Comparison of ENCODE assay signal across 14 cellular contexts in genomic region chr18:3283253-3283863, GRCh38. TPM values are rescaled to one million over a fixed set of nuclear protein-coding genes. Genes with fewer than 3 reads are reported as not detected.
DNase-seq lines count a peak whose midpoint lies in the region; ATAC-seq, FAIRE-seq and TF ChIP-seq lines count a peak whose summit lies in the region.
"Had no signal": no experiment of that assay in that cellular context is flagged by ENCODE, and none has a peak within 500 bp of the region (broad histone marks: within the 10 kb centered on the region; RNA-seq: fewer than 3 reads in every experiment).

No MANE protein-coding gene starts in this region.

- POLR2A ChIA-PET in HepG2 (lab: Yijun Ruan, JAX), result interaction anchor here (0.6 to 1.3 kb wide), 5 partner anchors 14 to 385 kb away, joined by 3 to 6 read pairs (median 3); no protein-coding TSS in a partner anchor

- H3K4me1 ChIP-seq in HepG2 (ENCODE audit: insufficient read depth, low read length) (peaks cover 32% of the 10 kb centered on the region), right lobe of liver (no peaks in the 10 kb centered on the region), trophoblast cell (ENCODE audit: control insufficient read depth in 1 of 2, insufficient read depth in 2 of 2, low read length in 2 of 2) (peaks cover 6 to 12% of the 10 kb centered on the region in 2 experiments)
- H3K4me1 ChIP-seq: Caco-2 had no signal

- H3K9ac ChIP-seq in HepG2 (ENCODE audit: insufficient read depth, low read depth, low read length) (no peak overlapping the region; the same call in 1 of the 2 replicates), trophoblast cell (ENCODE audit: low read length) (no peak overlapping the region)
- H3K9ac ChIP-seq: KMS-11 had no signal

- TF ChIP-seq CTCF in HepG2 (CRISPR knock-in tag; IDR thresholded peaks at IDR 0.05), result no peak
- TF ChIP-seq CTCF in right lobe of liver (IDR thresholded peaks at IDR 0.05), result no peak

- BruUV-seq in HepG2 (replicated peaks; lab: Mats Ljungman, UMichigan), result no TSS peak

- DNase-seq in HepG2 (ENCODE audit: low spot score), result no peak
- DNase-seq in right lobe of liver, result no peak
- peak; percentile 80 for DNase-seq in foreskin melanocyte
- DNase-seq in trophoblast cell, result no peak
- DNase-seq in kidney glomerular epithelial cell (lab: John Stamatoyannopoulos, UW), result no peak
- no peak for DNase-seq in activated gamma-delta T cell (lab: John Stamatoyannopoulos, UW)
- DNase-seq: Caco-2; GF-D8; NCI-H1105; NCI-H226; stimulated activated CD4-positive, alpha-beta T cell treated with anti-CD3 and anti-CD28 coated beads, Interleukin-2, amount 100 ng/mL, for 24 hours had no signal

- H3K79me2 ChIP-seq in HepG2 (ENCODE audit: insufficient read depth, low read length) (no peaks in the 10 kb centered on the region), trophoblast cell (ENCODE audit: control insufficient read depth, insufficient read depth, low read length, poor library complexity) (no peaks in the 10 kb centered on the region)

- H4K91ac ChIP-seq in trophoblast cell (ENCODE audit: low read depth, low read length), result peak overlapping the region; percentile 2

- H3K9me3 ChIP-seq in HepG2 (ENCODE audit: low read length) (no peaks in the 10 kb centered on the region), right lobe of liver (no peaks in the 10 kb centered on the region), trophoblast cell (ENCODE audit: insufficient read depth, low read depth, low read length) (no peaks in the 10 kb centered on the region)
- H3K9me3 ChIP-seq: Caco-2 had no signal

- TF ChIP-seq EP300 in HepG2 (IDR thresholded peaks at IDR 0.05; ENCODE audit: low read depth in 2 of 2, low read length in 2 of 2) (0 out of 4 replicates have a peak, but pooled peaks of 1 of the 2 experiments have one; percentile 10), HepG2 (CRISPR knock-in tag; IDR thresholded peaks at IDR 0.05; ENCODE audit: borderline replicate concordance) (no peak)

- H3K79me1 ChIP-seq in trophoblast cell (ENCODE audit: low read length), result peaks cover 3% of the 10 kb centered on the region

- no peak overlapping the region for H4K12ac ChIP-seq in trophoblast cell (ENCODE audit: low read depth, low read length)

- intact Hi-C loops in HepG2 (cut with micrococcal nuclease; ENCODE audit: unreplicated experiment) (loop anchor here (2.0 kb wide), 1 partner anchor 487 kb away; no protein-coding TSS in a partner anchor), right lobe of liver (cut with DNase I) (loop anchor here in 1 of 2 donors (10.0 kb wide), 2 partner anchors 301 to 381 kb away; no protein-coding TSS in a partner anchor)

- H3K23ac ChIP-seq in trophoblast cell (ENCODE audit: low read length), result no peak overlapping the region

- FAIRE-seq in HepG2 (lab: Jason Lieb, UNC), result no peak

- 24% methylated on average over 10 of the region's 10 CpGs for WGBS in HepG2 (ENCODE audit: low lambda C conversion rate)
- WGBS in right lobe of liver (ENCODE audit: insufficient coverage, low coverage, low lambda C conversion rate, missing lambda C conversion rate), result 43% methylated on average over 8 of the region's 10 CpGs
- no CpG with 5 or more reads among the region's 10 CpGs for WGBS in trophoblast cell (ENCODE audit: extremely low coverage, insufficient coverage, insufficient read length)

- in situ Hi-C loops in HepG2 (cut with HindIII; ENCODE audit: extremely low pct_ligation_motif_present, low pct_unique_long_range_greater_than_20kb), result loop anchor here (5.0 to 10.0 kb wide), 5 partner anchors 171 to 714 kb away; partner anchors contain the start of gene TGIF1

- TF ChIP-seq POLR2A in HepG2 (IDR thresholded peaks at IDR 0.05; ENCODE audit: insufficient read depth in 1 of 2, low read depth in 2 of 2, low read length in 2 of 2), result no peak
- no peak for TF ChIP-seq POLR2A in right lobe of liver (IDR thresholded peaks at IDR 0.05)

- H3K4me2 ChIP-seq in HepG2 (ENCODE audit: low read depth, low read length) (peak overlapping the region; percentile 58), trophoblast cell (ENCODE audit: low read length) (no peak overlapping the region)
- H3K4me2 ChIP-seq: KMS-11 had no signal

- ATAC-seq in HepG2, result no peak
- no peak for ATAC-seq in right lobe of liver
- ATAC-seq in HG03439 (IDR thresholded peaks at IDR 0.05; ENCODE audit: unreplicated experiment), result no peak
- no peak for ATAC-seq in GM21447 (IDR thresholded peaks at IDR 0.05; ENCODE audit: unreplicated experiment)

- H3K36me3 ChIP-seq in HepG2 (replicated peaks in 1 of 2; ENCODE audit: control insufficient read depth in 1 of 2, insufficient read depth in 2 of 2, low read length in 2 of 2) (peaks cover 0 to 4% of the 10 kb centered on the region in 2 experiments; a peak in 1 of 5 replicates), right lobe of liver (peaks cover 0 to 3% (median under 1%) of the 10 kb centered on the region in 4 donors), trophoblast cell (ENCODE audit: control insufficient read depth in 1 of 2, insufficient read depth in 2 of 2, low read length in 2 of 2) (no peaks in the 10 kb centered on the region)

- no peak overlapping the region for H2AK5ac ChIP-seq in trophoblast cell (ENCODE audit: low read length)

- H2BK5ac ChIP-seq in trophoblast cell (ENCODE audit: low read depth, low read length, poor library complexity), result no peak overlapping the region

- peaks cover 0 to 17% of the 10 kb centered on the region in 2 experiments; a peak in 3 of 5 replicates for H3K27me3 ChIP-seq in HepG2 (ENCODE audit: control insufficient read depth in 1 of 2, insufficient read depth in 2 of 2, low read length in 2 of 2)
- H3K27me3 ChIP-seq in right lobe of liver, result no peaks in the 10 kb centered on the region
- H3K27me3 ChIP-seq in trophoblast cell (ENCODE audit: insufficient read depth, low read length), result no peaks in the 10 kb centered on the region

- no peak overlapping the region for H3K4ac ChIP-seq in trophoblast cell (ENCODE audit: low read depth, low read length)

- CTCF ChIA-PET in HepG2 (lab: Yijun Ruan, JAX; ENCODE audit: low intra/inter-chr PET ratio, low total read pairs), result interaction anchor here (2.8 to 3.1 kb wide), 2 partner anchors 302 to 383 kb away, joined by 21 to 29 read pairs; no protein-coding TSS in a partner anchor

- H2AFZ ChIP-seq in HepG2 (ENCODE audit: low read length) (peak overlapping the region; percentile 38), trophoblast cell (ENCODE audit: insufficient read depth, low read length, poor library complexity) (no peak overlapping the region)

- TF ChIP-seq RAD21 in HepG2 (CRISPR knock-in tag; IDR thresholded peaks at IDR 0.05), result no peak

- H3K4me3 ChIP-seq in HepG2 (replicated peaks in 1 of 3; ENCODE audit: insufficient read depth in 1 of 3, low read depth in 2 of 3, low read length in 3 of 3) (no peak overlapping the region; a peak in 1 of 6 replicates), right lobe of liver (no peak overlapping the region), trophoblast cell (ENCODE audit: low read depth, low read length) (no peak overlapping the region)

- H3K27ac ChIP-seq in HepG2 (ENCODE audit: extremely low read length, insufficient read depth, low read length) (no peak overlapping the region), right lobe of liver (no peak overlapping the region), trophoblast cell (ENCODE audit: low read depth, low read length) (no peak overlapping the region)
- H3K27ac ChIP-seq: KMS-11 had no signal

- no peak overlapping the region for H2BK120ac ChIP-seq in trophoblast cell (ENCODE audit: insufficient read depth, low read length, poor library complexity)

- H3K14ac ChIP-seq in trophoblast cell (ENCODE audit: low read length), result no peak overlapping the region

- no peaks in the 10 kb centered on the region for H4K20me1 ChIP-seq in HepG2 (ENCODE audit: insufficient read depth, low read length)

- peak overlapping the region; percentile 11 for H4K8ac ChIP-seq in trophoblast cell (ENCODE audit: low read depth, low read length)

- H3K18ac ChIP-seq in trophoblast cell (ENCODE audit: low read length), result no peak overlapping the region

- H2BK12ac ChIP-seq in trophoblast cell (ENCODE audit: low read length), result peak overlapping the region; percentile 10

RNA-seq across cellular contexts. Expression of gene MYL12B, which starts 21.4 kb away (rescaled TPM):
- total RNA-seq in HepG2 (2016; rRNA removed; fragmentation: Illumina TruSeq; extraction: Trizol) (340 and 475 TPM in 2 replicates), right lobe of liver (100 to 1,000 TPM; 113 to 281 (median 185) TPM)
- total RNA-seq in HepG2 (2016; cell fraction: cytosol; rRNA removed; fragmentation: Illumina TruSeq; extraction: Trizol; ENCODE audit: low read depth), result 118 and 121 TPM in 2 replicates
- total RNA-seq in HepG2 (2016; cell fraction: insoluble cytoplasmic fraction; rRNA removed; fragmentation: Illumina TruSeq; extraction: Trizol), result 344 and 488 TPM in 2 replicates
- total RNA-seq in HepG2 (2016; cell fraction: membrane; rRNA removed; fragmentation: Illumina TruSeq; extraction: Trizol), result 130 and 135 TPM in 2 replicates
- total RNA-seq in HepG2 (2016; cell fraction: nucleus; rRNA removed; fragmentation: Illumina TruSeq; extraction: Trizol), result 113 and 117 TPM in 2 replicates
- 238 and 265 TPM in 2 replicates for polyA plus RNA-seq in HepG2 (2011; rRNA removed)
- polyA plus RNA-seq in HepG2 (2011; cell fraction: cytosol; rRNA removed), result 202 and 250 TPM in 2 replicates
- 45.6 and 55.4 TPM in 2 replicates for polyA plus RNA-seq in HepG2 (2011; cell fraction: nucleus; rRNA removed)
- polyA plus RNA-seq in HepG2 (2012), result 212 and 213 TPM in 2 replicates
- 96.0 and 108 TPM in 2 replicates for polyA plus RNA-seq in HepG2 (2016; cell fraction: cytosol; fragmentation: Illumina TruSeq; extraction: Trizol; ENCODE audit: low read depth)
- polyA plus RNA-seq in HepG2 (2016; cell fraction: insoluble cytoplasmic fraction; fragmentation: Illumina TruSeq; extraction: Trizol; ENCODE audit: low read depth), result 470 and 496 TPM in 2 replicates
- 102 and 106 TPM in 2 replicates for polyA plus RNA-seq in HepG2 (2016; cell fraction: membrane; fragmentation: Illumina TruSeq; extraction: Trizol; ENCODE audit: low read depth)
- polyA plus RNA-seq in HepG2 (2016; cell fraction: nucleus; fragmentation: Illumina TruSeq; extraction: Trizol; ENCODE audit: insufficient read depth, low read depth), result 168 and 175 TPM in 2 replicates
- 114 and 173 TPM in 2 replicates for polyA minus RNA-seq in HepG2 (2011; rRNA and poly(A)+ RNA removed; ENCODE audit: low replicate concordance)
- 94.2 and 95.6 TPM in 2 replicates for polyA minus RNA-seq in HepG2 (2011; cell fraction: cytosol; rRNA and poly(A)+ RNA removed)
- polyA minus RNA-seq in HepG2 (2011; cell fraction: nucleus; rRNA and poly(A)+ RNA removed), result 30.6 and 55.3 TPM in 2 replicates
- 559 and 577 TPM in 2 replicates for polyA plus RNA-seq in trophoblast cell (2013)

RNA-seq across cellular contexts. Expression of gene MYL12A, which starts 35.8 kb away (rescaled TPM):
- total RNA-seq in HepG2 (2016; rRNA removed; fragmentation: Illumina TruSeq; extraction: Trizol) (277 and 357 TPM in 2 replicates), right lobe of liver (100 to 1,000 TPM in 5 of 6 experiments, 10 to 100 TPM in 1; 82.1 to 309 (median 225) TPM)
- 95.1 and 97.4 TPM in 2 replicates for total RNA-seq in HepG2 (2016; cell fraction: cytosol; rRNA removed; fragmentation: Illumina TruSeq; extraction: Trizol; ENCODE audit: low read depth)
- 277 and 377 TPM in 2 replicates for total RNA-seq in HepG2 (2016; cell fraction: insoluble cytoplasmic fraction; rRNA removed; fragmentation: Illumina TruSeq; extraction: Trizol)
- total RNA-seq in HepG2 (2016; cell fraction: membrane; rRNA removed; fragmentation: Illumina TruSeq; extraction: Trizol), result 78.5 and 96.6 TPM in 2 replicates
- 143 and 145 TPM in 2 replicates for total RNA-seq in HepG2 (2016; cell fraction: nucleus; rRNA removed; fragmentation: Illumina TruSeq; extraction: Trizol)
- 243 and 261 TPM in 2 replicates for polyA plus RNA-seq in HepG2 (2011; rRNA removed)
- 156 and 261 TPM in 2 replicates for polyA plus RNA-seq in HepG2 (2011; cell fraction: cytosol; rRNA removed)
- 65.4 and 82.9 TPM in 2 replicates for polyA plus RNA-seq in HepG2 (2011; cell fraction: nucleus; rRNA removed)
- 263 and 319 TPM in 2 replicates for polyA plus RNA-seq in HepG2 (2012)
- 53.2 and 57.8 TPM in 2 replicates for polyA plus RNA-seq in HepG2 (2016; cell fraction: cytosol; fragmentation: Illumina TruSeq; extraction: Trizol; ENCODE audit: low read depth)
- 305 and 333 TPM in 2 replicates for polyA plus RNA-seq in HepG2 (2016; cell fraction: insoluble cytoplasmic fraction; fragmentation: Illumina TruSeq; extraction: Trizol; ENCODE audit: low read depth)
- 53.7 and 63.8 TPM in 2 replicates for polyA plus RNA-seq in HepG2 (2016; cell fraction: membrane; fragmentation: Illumina TruSeq; extraction: Trizol; ENCODE audit: low read depth)
- polyA plus RNA-seq in HepG2 (2016; cell fraction: nucleus; fragmentation: Illumina TruSeq; extraction: Trizol; ENCODE audit: insufficient read depth, low read depth), result 156 and 160 TPM in 2 replicates
- 91.9 and 99.7 TPM in 2 replicates for polyA minus RNA-seq in HepG2 (2011; rRNA and poly(A)+ RNA removed; ENCODE audit: low replicate concordance)
- 172 and 198 TPM in 2 replicates for polyA minus RNA-seq in HepG2 (2011; cell fraction: cytosol; rRNA and poly(A)+ RNA removed)
- 130 and 202 TPM in 2 replicates for polyA minus RNA-seq in HepG2 (2011; cell fraction: nucleus; rRNA and poly(A)+ RNA removed)
- polyA plus RNA-seq in trophoblast cell (2013), result 475 and 498 TPM in 2 replicates
